20 cellular contexts compared by ENCODE assay signal in genomic region chr19:39122934-39123731, GRCh38. TPM values are rescaled to one million over a fixed set of nuclear protein-coding genes. Genes with fewer than 3 reads are reported as not detected.
"Had no signal": no experiment of that assay in that cellular context is flagged by ENCODE, and none has a peak within 500 bp of the region (broad histone marks: within the 10 kb centered on the region; RNA-seq: fewer than 3 reads in every experiment).

No MANE protein-coding gene starts in this region.

- H3K27me3 Mint-ChIP-seq: activated CD4-positive, alpha-beta memory T cell treated with anti-CD3 and anti-CD28 coated beads for 36 hours; stimulated activated naive CD8-positive, alpha-beta T cell treated with anti-CD3 and anti-CD28 coated beads, Interleukin-15, amount 100 ng/mL, for 72 hours had no signal

- H3K4me1 ChIP-seq: foreskin keratinocyte had no signal

- ATAC-seq: activated CD8-positive, alpha-beta memory T cell treated with anti-CD3 and anti-CD28 coated beads, Interleukin-2, amount 10 ng/mL, durations not matched to agents 7 days and 5 days; effector memory CD8-positive, alpha-beta T cell; foreskin keratinocyte; naive thymus-derived CD8-positive, alpha-beta T cell; sciatic nerve had no signal

- DNase-seq: activated CD4-positive, alpha-beta memory T cell treated with anti-CD3 and anti-CD28 coated beads for 36 hours; activated CD4-positive, alpha-beta T cell treated with anti-CD3 and anti-CD28 coated beads for 1 hour; activated CD8-positive, alpha-beta memory T cell treated with anti-CD3 and anti-CD28 coated beads, Interleukin-2, amount 10 ng/mL, durations not matched to agents 7 days and 5 days; activated T-cell treated with anti-CD3 and anti-CD28 coated beads, Interleukin-2, amount 50 U/mL, for 1 hour; aorta; dermis blood vessel endothelial cell; effector memory CD8-positive, alpha-beta T cell; foreskin keratinocyte; glutamatergic neuron; hypothalamus; left ventricle myocardium inferior; naive thymus-derived CD8-positive, alpha-beta T cell; spleen; stimulated activated naive CD8-positive, alpha-beta T cell treated with anti-CD3 and anti-CD28 coated beads, Interleukin-15, amount 100 ng/mL, for 72 hours; T1000; testis had no signal

- H3K9me3 Mint-ChIP-seq: activated CD4-positive, alpha-beta memory T cell treated with anti-CD3 and anti-CD28 coated beads for 36 hours; effector memory CD8-positive, alpha-beta T cell; naive thymus-derived CD8-positive, alpha-beta T cell; stimulated activated naive CD8-positive, alpha-beta T cell treated with anti-CD3 and anti-CD28 coated beads, Interleukin-15, amount 100 ng/mL, for 72 hours had no signal

- H3K36me3 Mint-ChIP-seq: activated CD4-positive, alpha-beta memory T cell treated with anti-CD3 and anti-CD28 coated beads for 36 hours; activated CD8-positive, alpha-beta memory T cell treated with anti-CD3 and anti-CD28 coated beads, Interleukin-2, amount 10 ng/mL, durations not matched to agents 7 days and 5 days; naive thymus-derived CD8-positive, alpha-beta T cell had no signal

- H3K27ac Mint-ChIP-seq: activated CD4-positive, alpha-beta memory T cell treated with anti-CD3 and anti-CD28 coated beads for 36 hours; activated CD8-positive, alpha-beta memory T cell treated with anti-CD3 and anti-CD28 coated beads, Interleukin-2, amount 10 ng/mL, durations not matched to agents 7 days and 5 days; stimulated activated naive CD8-positive, alpha-beta T cell treated with anti-CD3 and anti-CD28 coated beads, Interleukin-15, amount 100 ng/mL, for 72 hours had no signal

- H3K27me3 ChIP-seq: breast epithelium, foreskin keratinocyte, testis had no signal

- H3K4me3 Mint-ChIP-seq: activated CD4-positive, alpha-beta memory T cell treated with anti-CD3 and anti-CD28 coated beads for 36 hours; activated CD8-positive, alpha-beta memory T cell treated with anti-CD3 and anti-CD28 coated beads, Interleukin-2, amount 10 ng/mL, durations not matched to agents 7 days and 5 days had no signal

- H3K9me3 ChIP-seq: breast epithelium, left ventricle myocardium inferior, spleen, testis had no signal

- H3K36me3 ChIP-seq: breast epithelium, left ventricle myocardium inferior, spleen had no signal

- H3K27ac ChIP-seq: breast epithelium, foreskin keratinocyte, left ventricle myocardium inferior, spleen, testis had no signal

- H3K4me3 ChIP-seq: breast epithelium, left ventricle myocardium inferior, spleen, testis had no signal

RNA-seq across cellular contexts. Expression of gene ACP7, which starts 39.0 kb away (rescaled TPM):
- total RNA-seq: activated CD8-positive, alpha-beta memory T cell treated with anti-CD3 and anti-CD28 coated beads, Interleukin-2, amount 10 ng/mL, durations not matched to agents 7 days and 5 days; aorta; breast epithelium; chondrocyte; dermis blood vessel endothelial cell; left ventricle myocardium inferior; naive thymus-derived CD8-positive, alpha-beta T cell; osteoblast; spleen; testis had no signal
